In genomic region chr9:33381231-33381791, GRCh38 we compare ENCODE assay signal across 17 cellular contexts. TPM values are rescaled to one million over a fixed set of nuclear protein-coding genes. Genes with fewer than 3 reads are reported as not detected.
A peak's percentile ranks its signal among the peaks of the same experiment; 100 is the strongest.
DNase-seq lines count a peak whose midpoint lies in the region; ATAC-seq and TF ChIP-seq lines count a peak whose summit lies in the region.
"Had no signal": no experiment of that assay in that cellular context is flagged by ENCODE, and none has a peak within 500 bp of the region (broad histone marks: within the 10 kb centered on the region; RNA-seq: fewer than 3 reads in every experiment).

No MANE protein-coding gene starts in this region.

- no peak overlapping the region for H2BK12ac ChIP-seq in neuronal stem cell (ENCODE audit: low read length)

- peak overlapping the region; percentile 71 for H2BK15ac ChIP-seq in neuronal stem cell (ENCODE audit: low read length)

- peak; percentile 37 for DNase-seq in Daoy (ENCODE audit: low read depth)
- DNase-seq in astrocyte of the spinal cord (ENCODE audit: low read depth, low spot score) = peak; percentile 31
- DNase-seq in neuronal stem cell (ENCODE audit: low spot score) = peak; percentile 23
- no peak for DNase-seq in G401 (ENCODE audit: low spot score)
- DNase-seq in NOMO-1 treated with dmso at 0.1 percent for 144 hours (lab: John Stamatoyannopoulos, UW; ENCODE audit: unreplicated experiment) = no peak
- no peak for DNase-seq in UCSD-AML1 (lab: John Stamatoyannopoulos, UW; ENCODE audit: unreplicated experiment)
- DNase-seq: activated B cell treated with CpG ODN at 0.5 μM for 24 hours; activated CD8-positive, alpha-beta memory T cell treated with anti-CD3 and anti-CD28 coated beads, Interleukin-2, amount 50 U/mL, for 48 hours; colonic mucosa; COR-L47; naive thymus-derived CD8-positive, alpha-beta T cell; NCI-H2171 treated with DMSO at 0.1 percent for 48 hours; SK-N-SH had no signal

- no peak overlapping the region for H3K4ac ChIP-seq in neuronal stem cell (ENCODE audit: low read length)

- no peak for TF ChIP-seq CTCF in astrocyte of the spinal cord (IDR thresholded peaks at IDR 0.05; ENCODE audit: low read depth, low read length)

- H3K9ac ChIP-seq in iPS-18a (ENCODE audit: low read length) (no peak overlapping the region), neuronal stem cell (ENCODE audit: low read depth, low read length, poor library complexity) (peak overlapping the region; percentile 44)
- H3K9ac ChIP-seq: SK-N-SH had no signal

- no peak for ATAC-seq in HG02588 (IDR thresholded peaks at IDR 0.05; ENCODE audit: unreplicated experiment)
- ATAC-seq: naive thymus-derived CD8-positive, alpha-beta T cell had no signal

- H3K27me3 ChIP-seq in iPS-18a (ENCODE audit: control insufficient read depth, insufficient read depth, low read length) = no peaks in the 10 kb centered on the region
- no peaks in the 10 kb centered on the region for H3K27me3 ChIP-seq in neuronal stem cell (ENCODE audit: control insufficient read depth in 3 of 3, insufficient read depth in 3 of 3, low read depth in 1 of 3, low read length in 3 of 3)
- H3K27me3 ChIP-seq: colonic mucosa, tibial artery had no signal

- no peaks in the 10 kb centered on the region for H3K79me1 ChIP-seq in neuronal stem cell (ENCODE audit: low read depth, low read length)

- H2BK5ac ChIP-seq in neuronal stem cell (ENCODE audit: low read length) = no peak overlapping the region

- no peak overlapping the region for H3K4me2 ChIP-seq in neuronal stem cell (ENCODE audit: insufficient read depth, low read length, poor library complexity, severe bottlenecking)
- H3K4me2 ChIP-seq: SK-N-SH had no signal

- H2BK120ac ChIP-seq in neuronal stem cell (ENCODE audit: low read depth, low read length) = peak overlapping the region; percentile 48

- peak overlapping the region; percentile 8 for H3K23ac ChIP-seq in neuronal stem cell (ENCODE audit: low read depth, low read length, poor library complexity)

- peak overlapping the region; percentile 96 for H3K18ac ChIP-seq in neuronal stem cell (ENCODE audit: low read length)

- in situ Hi-C loops in astrocyte of the spinal cord (cut with HindIII; ENCODE audit: low sequenced_read_pairs) (no loop called here), G401 (cut with HindIII; ENCODE audit: low sequenced_read_pairs) (no loop called here)

- H3K4me3 ChIP-seq in astrocyte of the spinal cord (ENCODE audit: low read depth, low read length) = no peak overlapping the region
- H3K4me3 ChIP-seq in iPS-18a (ENCODE audit: low read length) = no peak overlapping the region
- H3K4me3 ChIP-seq in neuronal stem cell (ENCODE audit: low read length in 2 of 2) = no peak overlapping the region
- H3K4me3 ChIP-seq: colonic mucosa, tibial artery had no signal

- H4K91ac ChIP-seq in neuronal stem cell (ENCODE audit: low read depth, low read length, poor library complexity) = peak overlapping the region; percentile 19

- peak overlapping the region; percentile 32 for H3K14ac ChIP-seq in neuronal stem cell (ENCODE audit: low read length)

- H3K27ac ChIP-seq in iPS-18a (ENCODE audit: low read length) = peak overlapping the region; percentile 1
- H3K27ac ChIP-seq in neuronal stem cell (replicated peaks; ENCODE audit: low read length) = no peak overlapping the region
- H3K27ac ChIP-seq: colonic mucosa, tibial artery had no signal

- H3K4me1 ChIP-seq in iPS-18a (ENCODE audit: control insufficient read depth, low read depth, low read length) = peaks cover 9% of the 10 kb centered on the region
- H3K4me1 ChIP-seq in neuronal stem cell (ENCODE audit: control insufficient read depth in 2 of 2, insufficient read depth in 1 of 2, low read depth in 1 of 2, low read length in 2 of 2) = peaks cover 6% of the 10 kb centered on the region in 2 donors
- H3K4me1 ChIP-seq: colonic mucosa, tibial artery had no signal

- WGBS in neuronal stem cell (ENCODE audit: extremely low coverage in 2 of 2, insufficient read length in 2 of 2, insufficient replicate concordance in 1 of 2), 2 donors = no CpG with 5 or more reads among the region's 11 CpGs

- H3K36me3 ChIP-seq in iPS-18a (ENCODE audit: control insufficient read depth, low read depth, low read length) (no peaks in the 10 kb centered on the region), neuronal stem cell (replicated peaks in 1 of 2; ENCODE audit: control insufficient read depth in 2 of 2, insufficient read depth in 2 of 2, low read length in 2 of 2) (no peaks in the 10 kb centered on the region)
- H3K36me3 ChIP-seq: colonic mucosa, tibial artery had no signal

- H2AFZ ChIP-seq in neuronal stem cell (ENCODE audit: low read length) = peak overlapping the region; percentile 77

- peak overlapping the region; percentile 6 for H2AK5ac ChIP-seq in neuronal stem cell (ENCODE audit: low read depth, low read length)

- H4K8ac ChIP-seq in neuronal stem cell (ENCODE audit: low read depth, low read length) = no peak overlapping the region

- H3K9me3 ChIP-seq in iPS-18a (ENCODE audit: control insufficient read depth, low read depth, low read length) (no peaks in the 10 kb centered on the region), neuronal stem cell (replicated peaks in 1 of 2; ENCODE audit: control insufficient read depth in 2 of 2, insufficient read depth in 1 of 2, low read depth in 1 of 2, low read length in 2 of 2) (no peaks in the 10 kb centered on the region)
- H3K9me3 ChIP-seq: colonic mucosa, SK-N-SH, tibial artery had no signal

RNA-seq across cellular contexts. Expression of gene AQP7, which starts 21.1 kb away (rescaled TPM):
- not detected in 2 replicates for total RNA-seq in Daoy (2014; rRNA removed; shearing (Covaris generic))
- polyA plus RNA-seq in neuronal stem cell (2013, experiment 1 of 2) = not detected
- polyA plus RNA-seq in neuronal stem cell (2013, experiment 2 of 2) = not detected
- total RNA-seq in G401 (2014; rRNA removed; shearing (Covaris generic)) = 0.17 TPM in 1 of 2 replicates, not detected in the other
- total RNA-seq: activated B cell treated with CpG ODN at 0.5 μM for 24 hours; activated naive CD8-positive, alpha-beta T cell treated with anti-CD3 and anti-CD28 coated beads, Interleukin-2, amount 10 ng/mL, durations not matched to agents 7 days and 5 days had no signal

Comparison
In these comparisons a context has a peak if more than half of its experiments do, and no peak if none do; other contexts are left out.
1. DNase-seq: peak in Daoy (single experiment), astrocyte of the spinal cord (single experiment) and neuronal stem cell (single experiment); none in G401 (single experiment), NOMO-1 treated with dmso at 0.1 percent for 144 hours (single experiment) and UCSD-AML1 (single experiment).